ENCODE assay signal across 1 cellular context in genomic region chr20:44836596-44837120, GRCh38.
TF ChIP-seq lines count a peak whose summit lies in the region.

No MANE protein-coding gene starts in this region.

TF ChIP-seq in GM23338, 12 proteins besides CTCF, POLR2A, EP300 and RAD21 (continued from another document):
- no peak for TF ChIP-seq REST (IDR thresholded peaks at IDR 0.05; ENCODE audit: unreplicated experiment)
- no peak for TF ChIP-seq EZH2 (IDR thresholded peaks at IDR 0.05; ENCODE audit: low read depth, unreplicated experiment)
- no peak for TF ChIP-seq JUNB (IDR thresholded peaks at IDR 0.05; ENCODE audit: unreplicated experiment)
- no peak for TF ChIP-seq ZNF331 (CRISPR knock-in tag; IDR thresholded peaks at IDR 0.05; ENCODE audit: low read depth)
- no peak for TF ChIP-seq EZH2phosphoT487 (IDR thresholded peaks at IDR 0.05; ENCODE audit: unreplicated experiment)
- TF ChIP-seq NANOG (IDR thresholded peaks at IDR 0.05; ENCODE audit: borderline replicate concordance) = no peak
- no peak for TF ChIP-seq ZNF462 (CRISPR knock-in tag; IDR thresholded peaks at IDR 0.05)
